Comparison of ENCODE assay signal across 26 cellular contexts in the genomic region with DNA sequence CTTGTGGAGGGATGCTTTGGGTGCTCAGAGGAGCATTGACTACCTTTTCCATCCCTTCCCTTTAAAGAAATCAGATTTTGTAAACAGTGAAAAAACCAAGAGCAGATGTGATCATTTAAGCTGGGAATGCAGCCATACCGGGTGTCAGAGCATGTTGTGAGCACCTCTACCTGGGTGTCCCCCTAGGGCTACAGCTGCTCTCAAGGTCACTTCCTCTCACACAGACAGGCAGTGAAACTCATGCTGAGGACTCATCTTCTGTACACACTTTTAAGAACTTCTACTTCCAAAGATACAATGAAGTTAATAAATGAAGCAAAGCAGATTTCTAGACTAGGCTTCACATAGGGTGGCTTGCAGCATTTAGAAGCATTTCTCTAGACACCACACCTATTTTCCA. TPM values are rescaled to one million over a fixed set of nuclear protein-coding genes. Genes with fewer than 3 reads are reported as not detected.
A peak's percentile ranks its signal among the peaks of the same experiment; 100 is the strongest.
DNase-seq lines count a peak whose midpoint lies in the region; ATAC-seq, FAIRE-seq and TF ChIP-seq lines count a peak whose summit lies in the region.
"Had no signal": no experiment of that assay in that cellular context is flagged by ENCODE, and none has a peak within 500 bp of the region (broad histone marks: within the 10 kb centered on the region; RNA-seq: fewer than 3 reads in every experiment).

No MANE protein-coding gene starts in this region.

- peaks cover 7% of the 10 kb centered on the region for H4K20me1 ChIP-seq in astrocyte (ENCODE audit: insufficient read depth, low read length)
- H4K20me1 ChIP-seq in HepG2 (ENCODE audit: insufficient read depth, low read length): no peaks in the 10 kb centered on the region
- H4K20me1 ChIP-seq: BLaER1 had no signal

- 93% methylated on average over 1 of the region's 1 CpG for WGBS in HepG2 (ENCODE audit: low lambda C conversion rate)
- 79 to 93% (median 83%) methylated on average over 1 of the region's 1 CpG for WGBS in stomach, 5 donors

- H3K27ac ChIP-seq in astrocyte (ENCODE audit: low read depth, low read length) (peak overlapping the region; percentile 41), HepG2 (ENCODE audit: extremely low read length, insufficient read depth, low read length) (no peak overlapping the region), stomach (no peak overlapping the region), colonic mucosa (no peak overlapping the region)
- H3K27ac ChIP-seq: ascending aorta, BLaER1 had no signal

- H3K79me2 ChIP-seq in astrocyte (ENCODE audit: insufficient read depth, low read length): no peaks in the 10 kb centered on the region
- H3K79me2 ChIP-seq in HepG2 (ENCODE audit: insufficient read depth, low read length): no peaks in the 10 kb centered on the region

- intact Hi-C loops in left ventricle myocardium superior (cut with micrococcal nuclease) (no loop called here), Right ventricle myocardium superior (cut with DNase I) (no loop called here), HepG2 (cut with micrococcal nuclease; ENCODE audit: unreplicated experiment) (loop anchor here (5.0 kb wide), 1 partner anchor 48 kb away; a partner anchor contains a TSS), stomach (cut with DNase I; ENCODE audit: low total_unique reads) (no loop called here), colonic mucosa (cut with DNase I) (no loop called here)

- H3K9me3 Mint-ChIP-seq in astrocyte (ENCODE audit: unreplicated experiment): no peaks in the 10 kb centered on the region
- H3K9me3 Mint-ChIP-seq: memory B cell, naive B cell had no signal

- FAIRE-seq in astrocyte (lab: Jason Lieb, UNC) (no peak), HepG2 (lab: Jason Lieb, UNC) (no peak)
- FAIRE-seq: A549 had no signal

- H3K4me3 Mint-ChIP-seq in astrocyte (ENCODE audit: unreplicated experiment): no peak overlapping the region
- H3K4me3 Mint-ChIP-seq: activated CD8-positive, alpha-beta memory T cell treated with anti-CD3 and anti-CD28 coated beads, Interleukin-2, amount 10 ng/mL, durations not matched to agents 7 days and 5 days; memory B cell; naive B cell had no signal

- CTCF ChIA-PET in HepG2 (lab: Yijun Ruan, JAX; ENCODE audit: low intra/inter-chr PET ratio, low total read pairs): no interaction called here

- H3K36me3 ChIP-seq in astrocyte (ENCODE audit: insufficient read depth, low read length) (peaks cover 19% of the 10 kb centered on the region), HepG2 (replicated peaks in 1 of 2; ENCODE audit: control insufficient read depth in 1 of 2, insufficient read depth in 2 of 2, low read length in 2 of 2) (peaks cover 0 to 16% of the 10 kb centered on the region in 2 experiments; a peak in 3 of 5 replicates), stomach (peaks cover 0 to 68% (median 57%) of the 10 kb centered on the region in 4 donors), colonic mucosa (no peaks in the 10 kb centered on the region)
- H3K36me3 ChIP-seq: BLaER1 had no signal

- in situ Hi-C loops in HepG2 (cut with HindIII; ENCODE audit: extremely low pct_ligation_motif_present, low pct_unique_long_range_greater_than_20kb): no loop called here

- H3K4me1 ChIP-seq in astrocyte (ENCODE audit: insufficient read depth, low read length): peaks cover 14% of the 10 kb centered on the region
- peaks cover 15% of the 10 kb centered on the region for H3K4me1 ChIP-seq in HepG2 (ENCODE audit: insufficient read depth, low read length)
- H3K4me1 ChIP-seq in stomach: peaks cover 0 to 15% (median 6%) of the 10 kb centered on the region in 4 donors
- no peaks in the 10 kb centered on the region for H3K4me1 ChIP-seq in colonic mucosa

- H3K36me3 Mint-ChIP-seq in astrocyte (ENCODE audit: low read depth, unreplicated experiment): peaks cover 15% of the 10 kb centered on the region
- H3K36me3 Mint-ChIP-seq: activated CD8-positive, alpha-beta memory T cell treated with anti-CD3 and anti-CD28 coated beads, Interleukin-2, amount 10 ng/mL, durations not matched to agents 7 days and 5 days; memory B cell; naive B cell had no signal

- no peak for TF ChIP-seq EP300 in HepG2 (IDR thresholded peaks at IDR 0.05; ENCODE audit: low read depth in 2 of 2, low read length in 2 of 2)
- TF ChIP-seq EP300 in HepG2 (CRISPR knock-in tag; IDR thresholded peaks at IDR 0.05; ENCODE audit: borderline replicate concordance): no peak
- TF ChIP-seq EP300 in stomach (IDR thresholded peaks at IDR 0.05): no peak

- no peak overlapping the region for H3K9ac ChIP-seq in astrocyte (ENCODE audit: low read length)
- H3K9ac ChIP-seq in HepG2 (ENCODE audit: insufficient read depth, low read depth, low read length): no peak overlapping the region
- H3K9ac ChIP-seq in colonic mucosa (ENCODE audit: low read depth in 2 of 2, low read length in 2 of 2): no peak overlapping the region
- H3K9ac ChIP-seq: BLaER1 had no signal

- no peak overlapping the region for H3K4me3 ChIP-seq in astrocyte (ENCODE audit: insufficient read depth, low read depth, low read length)
- no peak overlapping the region for H3K4me3 ChIP-seq in HepG2 (replicated peaks in 1 of 3; ENCODE audit: insufficient read depth in 1 of 3, low read depth in 2 of 3, low read length in 3 of 3)
- no peak overlapping the region for H3K4me3 ChIP-seq in foreskin fibroblast (ENCODE audit: low read depth in 1 of 2, low read length in 2 of 2)
- no peak overlapping the region for H3K4me3 ChIP-seq in stomach
- H3K4me3 ChIP-seq in colonic mucosa: no peak overlapping the region
- H3K4me3 ChIP-seq: A549, ascending aorta, BLaER1 had no signal

- peak overlapping the region; percentile 75 for H3K27ac Mint-ChIP-seq in astrocyte (ENCODE audit: unreplicated experiment)
- H3K27ac Mint-ChIP-seq: activated CD8-positive, alpha-beta memory T cell treated with anti-CD3 and anti-CD28 coated beads, Interleukin-2, amount 10 ng/mL, durations not matched to agents 7 days and 5 days; memory B cell; naive B cell had no signal

- ATAC-seq in left ventricle myocardium superior: peak; percentile 19
- no peak for ATAC-seq in Right ventricle myocardium superior (ENCODE audit: poor library complexity)
- ATAC-seq in HepG2: peak; percentile 50
- ATAC-seq: activated CD8-positive, alpha-beta memory T cell treated with anti-CD3 and anti-CD28 coated beads, Interleukin-2, amount 10 ng/mL, durations not matched to agents 7 days and 5 days had no signal

- TF ChIP-seq POLR2A in HepG2 (IDR thresholded peaks at IDR 0.05; ENCODE audit: insufficient read depth in 1 of 2, low read depth in 2 of 2, low read length in 2 of 2) (no peak), stomach (IDR thresholded peaks at IDR 0.05) (no peak)

- no peak for TF ChIP-seq CTCF in astrocyte (IDR thresholded peaks at IDR 0.05; ENCODE audit: insufficient read depth, low read depth, low read length)
- TF ChIP-seq CTCF in HepG2 (CRISPR knock-in tag; IDR thresholded peaks at IDR 0.05): no peak
- no peak for TF ChIP-seq CTCF in foreskin fibroblast (IDR thresholded peaks at IDR 0.05; ENCODE audit: low read depth, low read length)
- no peak for TF ChIP-seq CTCF in stomach (IDR thresholded peaks at IDR 0.05)
- TF ChIP-seq CTCF in colonic mucosa (IDR thresholded peaks at IDR 0.05): no peak

- BruUV-seq in HepG2 (replicated peaks; lab: Mats Ljungman, UMichigan): no TSS peak

- no peaks in the 10 kb centered on the region for H3K9me3 ChIP-seq in astrocyte (ENCODE audit: insufficient read depth, low read depth, low read length)
- H3K9me3 ChIP-seq in HepG2 (ENCODE audit: low read length): no peaks in the 10 kb centered on the region
- no peaks in the 10 kb centered on the region for H3K9me3 ChIP-seq in stomach
- no peaks in the 10 kb centered on the region for H3K9me3 ChIP-seq in colonic mucosa
- H3K9me3 ChIP-seq: A549, ascending aorta, BLaER1 had no signal

- POLR2A ChIA-PET in HepG2 (lab: Yijun Ruan, JAX): no interaction called here

- H3K4me2 ChIP-seq in astrocyte (ENCODE audit: low read length) (peak overlapping the region; percentile 59), HepG2 (ENCODE audit: low read depth, low read length) (no peak overlapping the region)
- H3K4me2 ChIP-seq: BLaER1 had no signal

- no peak for TF ChIP-seq RAD21 in HepG2 (CRISPR knock-in tag; IDR thresholded peaks at IDR 0.05)

- DNase-seq in left ventricle myocardium superior (no peak), Right ventricle myocardium superior (no peak), astrocyte (ENCODE audit: low read depth) (no peak), HepG2 (ENCODE audit: low spot score) (no peak), foreskin fibroblast (no peak), stomach (no peak), colonic mucosa (no peak), NCI-H187 treated with DMSO at 0.1 percent for 48 hours (lab: John Stamatoyannopoulos, UW) (no peak)
- DNase-seq: activated CD4-positive, alpha-beta T cell treated with anti-CD3 and anti-CD28 coated beads for 48 hours; activated CD8-positive, alpha-beta memory T cell treated with anti-CD3 and anti-CD28 coated beads, Interleukin-2, amount 10 ng/mL, durations not matched to agents 7 days and 5 days; activated naive CD4-positive, alpha-beta T cell treated with anti-CD3 and anti-CD28 coated beads, Interleukin-2, amount 50 U/mL, for 16 hours; cerebellar nuclear complex; effector CD8-positive, alpha-beta T cell; H7; MM.1S; naive B cell; NCI-H748 treated with DMSO at 0.1 percent for 48 hours; nucleus accumbens; retina; SHP77; T-helper 1 cell had no signal

- H3K4me1 Mint-ChIP-seq in astrocyte (ENCODE audit: low read depth, unreplicated experiment): peaks cover 27% of the 10 kb centered on the region
- H3K4me1 Mint-ChIP-seq: memory B cell, naive B cell had no signal

- H3K27me3 ChIP-seq in astrocyte (ENCODE audit: insufficient read depth, low read length): no peaks in the 10 kb centered on the region
- H3K27me3 ChIP-seq in HepG2 (ENCODE audit: control insufficient read depth in 1 of 2, insufficient read depth in 2 of 2, low read length in 2 of 2): no peaks in the 10 kb centered on the region
- no peaks in the 10 kb centered on the region for H3K27me3 ChIP-seq in stomach
- no peaks in the 10 kb centered on the region for H3K27me3 ChIP-seq in colonic mucosa
- H3K27me3 ChIP-seq: ascending aorta, BLaER1 had no signal

- H2AFZ ChIP-seq in astrocyte (ENCODE audit: low read depth, low read length) (no peak overlapping the region), HepG2 (ENCODE audit: low read length) (no peak overlapping the region)

- no peaks in the 10 kb centered on the region for H3K27me3 Mint-ChIP-seq in astrocyte (ENCODE audit: low read depth, unreplicated experiment)
- H3K27me3 Mint-ChIP-seq: activated CD8-positive, alpha-beta memory T cell treated with anti-CD3 and anti-CD28 coated beads, Interleukin-2, amount 10 ng/mL, durations not matched to agents 7 days and 5 days had no signal

RNA-seq across cellular contexts. Expression of a gene that starts 48.4 kb away (rescaled TPM):
- total RNA-seq in left ventricle myocardium superior (1.1 TPM), Right ventricle myocardium superior (1.4 TPM), astrocyte (0.67 and 0.77 TPM in 2 replicates), HepG2 (2016; rRNA removed; fragmentation: Illumina TruSeq; extraction: Trizol) (0.04 TPM in 1 of 2 replicates, not detected in the other), stomach (10 to 100 TPM in 3 of 5 donors, 1 to 10 TPM in 2; 5.8 to 85.3 (median 13.6) TPM), colonic mucosa (10 to 100 TPM; 12.8 to 26.8 TPM)
- not detected in 2 replicates for total RNA-seq in HepG2 (2016; cell fraction: cytosol; rRNA removed; fragmentation: Illumina TruSeq; extraction: Trizol; ENCODE audit: low read depth)
- 0.04 TPM in 1 of 2 replicates, not detected in the other for total RNA-seq in HepG2 (2016; cell fraction: insoluble cytoplasmic fraction; rRNA removed; fragmentation: Illumina TruSeq; extraction: Trizol)
- total RNA-seq in HepG2 (2016; cell fraction: membrane; rRNA removed; fragmentation: Illumina TruSeq; extraction: Trizol): 0.03 TPM in 1 of 2 replicates, not detected in the other
- total RNA-seq in HepG2 (2016; cell fraction: nucleus; rRNA removed; fragmentation: Illumina TruSeq; extraction: Trizol): 0.16 and 0.25 TPM in 2 replicates
- polyA plus RNA-seq in HepG2 (2011; rRNA removed) (0.86 and 1.2 TPM in 2 replicates), stomach (1 to 10 TPM in 1 of 3 donors, under 1 TPM in 2; 0.76 to 5.0 (median 0.87) TPM)
- polyA plus RNA-seq in HepG2 (2011; cell fraction: cytosol; rRNA removed): 0.67 and 0.68 TPM in 2 replicates
- 0.74 and 0.85 TPM in 2 replicates for polyA plus RNA-seq in HepG2 (2011; cell fraction: nucleus; rRNA removed)
- polyA plus RNA-seq in HepG2 (2012): 1.0 and 1.8 TPM in 2 replicates
- polyA plus RNA-seq in HepG2 (2016; cell fraction: cytosol; fragmentation: Illumina TruSeq; extraction: Trizol; ENCODE audit: low read depth): 0.03 and 0.09 TPM in 2 replicates
- polyA plus RNA-seq in HepG2 (2016; cell fraction: insoluble cytoplasmic fraction; fragmentation: Illumina TruSeq; extraction: Trizol; ENCODE audit: low read depth): 0.07 and 0.08 TPM in 2 replicates
- not detected in 2 replicates for polyA plus RNA-seq in HepG2 (2016; cell fraction: membrane; fragmentation: Illumina TruSeq; extraction: Trizol; ENCODE audit: low read depth)
- 0.14 and 0.28 TPM in 2 replicates for polyA plus RNA-seq in HepG2 (2016; cell fraction: nucleus; fragmentation: Illumina TruSeq; extraction: Trizol; ENCODE audit: insufficient read depth, low read depth)
- polyA minus RNA-seq in HepG2 (2011; rRNA and poly(A)+ RNA removed; ENCODE audit: low replicate concordance): 1.2 TPM in 1 of 2 replicates, not detected in the other
- 0.53 and 0.69 TPM in 2 replicates for polyA minus RNA-seq in HepG2 (2011; cell fraction: cytosol; rRNA and poly(A)+ RNA removed)
- 1.4 and 1.6 TPM in 2 replicates for polyA minus RNA-seq in HepG2 (2011; cell fraction: nucleus; rRNA and poly(A)+ RNA removed)
- total RNA-seq: activated CD8-positive, alpha-beta memory T cell treated with anti-CD3 and anti-CD28 coated beads, Interleukin-2, amount 10 ng/mL, durations not matched to agents 7 days and 5 days; Daoy had no signal
